Comparison of ENCODE assay signal across 1 cellular context in the genomic region with DNA sequence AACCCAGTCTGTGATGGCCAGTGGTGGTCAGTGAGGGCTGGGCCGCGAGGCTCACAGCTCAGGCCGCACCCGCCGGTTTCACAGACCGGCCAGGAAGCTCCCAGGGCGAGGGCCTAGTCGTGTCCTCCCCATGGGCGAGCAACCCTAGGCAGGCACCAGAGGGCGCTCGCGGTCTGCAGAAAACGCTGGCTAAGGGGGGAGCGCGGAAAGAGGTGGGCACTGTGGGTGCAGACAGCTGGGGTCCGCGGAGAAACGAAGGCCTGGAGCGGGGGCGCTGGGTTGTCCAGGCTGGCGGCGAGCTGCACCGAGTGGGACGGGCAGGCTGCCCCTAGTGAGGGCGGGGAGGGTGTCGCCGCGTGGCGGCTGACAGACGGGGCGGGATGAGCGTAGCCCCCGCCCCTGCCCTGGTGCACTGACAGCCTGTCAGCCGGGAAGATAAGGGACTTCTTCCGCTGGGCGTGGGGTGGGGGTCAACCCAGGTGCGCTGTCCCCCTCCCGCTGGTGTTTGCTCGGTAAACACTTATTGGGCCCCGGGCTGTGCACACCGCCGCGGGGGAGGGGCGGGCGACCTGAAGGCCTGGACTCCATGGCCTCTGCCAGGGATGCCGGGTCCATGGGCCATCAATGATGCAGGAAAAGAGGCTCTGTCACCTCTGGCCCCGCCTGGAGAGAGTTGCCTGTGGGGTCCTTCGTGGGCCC.
A peak's percentile ranks its signal among the peaks of the same experiment; 100 is the strongest.
TF ChIP-seq lines count a peak whose summit lies in the region.

No MANE protein-coding gene starts in this region.

TF ChIP-seq in HEK293, 187 proteins besides CTCF, POLR2A, EP300 and RAD21 (continued from another document):
- TF ChIP-seq, protein P1, sequence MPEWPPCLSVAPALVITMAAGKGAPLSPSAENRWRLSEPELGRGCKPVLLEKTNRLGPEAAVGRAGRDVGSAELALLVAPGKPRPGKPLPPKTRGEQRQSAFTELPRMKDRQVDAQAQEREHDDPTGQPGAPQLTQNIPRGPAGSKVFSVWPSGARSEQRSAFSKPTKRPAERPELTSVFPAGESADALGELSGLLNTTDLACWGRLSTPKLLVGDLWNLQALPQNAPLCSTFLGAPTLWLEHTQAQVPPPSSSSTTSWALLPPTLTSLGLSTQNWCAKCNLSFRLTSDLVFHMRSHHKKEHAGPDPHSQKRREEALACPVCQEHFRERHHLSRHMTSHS (tag by site-specific recombination; IDR thresholded peaks at IDR 0.05) = no peak
- TF ChIP-seq ZNF24 (tag by site-specific recombination; IDR thresholded peaks at IDR 0.05) (peak; percentile 29; the same call in 1 of the 2 replicates), ZSCAN30 (tag by site-specific recombination; IDR thresholded peaks at IDR 0.05) (peak; percentile 5; the same call in 1 of the 2 replicates), ZNF292 (tag by site-specific recombination; IDR thresholded peaks at IDR 0.05; ENCODE audit: borderline replicate concordance, low read depth) (no peak), ZNF391 (tag by site-specific recombination; IDR thresholded peaks at IDR 0.05; ENCODE audit: borderline replicate concordance, low read depth) (peak; percentile 67; the same call in 1 of the 2 replicates), ZNF701 (tag by site-specific recombination; IDR thresholded peaks at IDR 0.05) (no peak), ZFP41 (tag by site-specific recombination; IDR thresholded peaks at IDR 0.05; ENCODE audit: borderline replicate concordance) (no peak), ZNF248 (tag by site-specific recombination; IDR thresholded peaks at IDR 0.05) (no peak), ZIC2 (tag by site-specific recombination; IDR thresholded peaks at IDR 0.05) (peak; percentile 78)
- TF ChIP-seq, protein P2, sequence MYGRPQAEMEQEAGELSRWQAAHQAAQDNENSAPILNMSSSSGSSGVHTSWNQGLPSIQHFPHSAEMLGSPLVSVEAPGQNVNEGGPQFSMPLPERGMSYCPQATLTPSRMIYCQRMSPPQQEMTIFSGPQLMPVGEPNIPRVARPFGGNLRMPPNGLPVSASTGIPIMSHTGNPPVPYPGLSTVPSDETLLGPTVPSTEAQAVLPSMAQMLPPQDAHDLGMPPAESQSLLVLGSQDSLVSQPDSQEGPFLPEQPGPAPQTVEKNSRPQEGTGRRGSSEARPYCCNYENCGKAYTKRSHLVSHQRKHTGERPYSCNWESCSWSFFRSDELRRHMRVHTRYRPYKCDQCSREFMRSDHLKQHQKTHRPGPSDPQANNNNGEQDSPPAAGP (tag by site-specific recombination; IDR thresholded peaks at IDR 0.05) = peak; percentile 88; the same call in 1 of the 2 replicates
- TF ChIP-seq, protein P3, sequence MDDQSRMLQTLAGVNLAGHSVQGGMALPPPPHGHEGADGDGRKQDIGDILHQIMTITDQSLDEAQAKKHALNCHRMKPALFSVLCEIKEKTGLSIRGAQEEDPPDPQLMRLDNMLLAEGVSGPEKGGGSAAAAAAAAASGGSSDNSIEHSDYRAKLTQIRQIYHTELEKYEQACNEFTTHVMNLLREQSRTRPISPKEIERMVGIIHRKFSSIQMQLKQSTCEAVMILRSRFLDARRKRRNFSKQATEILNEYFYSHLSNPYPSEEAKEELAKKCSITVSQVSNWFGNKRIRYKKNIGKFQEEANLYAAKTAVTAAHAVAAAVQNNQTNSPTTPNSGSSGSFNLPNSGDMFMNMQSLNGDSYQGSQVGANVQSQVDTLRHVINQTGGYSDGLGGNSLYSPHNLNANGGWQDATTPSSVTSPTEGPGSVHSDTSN (CRISPR knock-in tag; IDR thresholded peaks at IDR 0.05) = peak; percentile 56; the same call in 1 of the 2 replicates
- TF ChIP-seq, protein P4, sequence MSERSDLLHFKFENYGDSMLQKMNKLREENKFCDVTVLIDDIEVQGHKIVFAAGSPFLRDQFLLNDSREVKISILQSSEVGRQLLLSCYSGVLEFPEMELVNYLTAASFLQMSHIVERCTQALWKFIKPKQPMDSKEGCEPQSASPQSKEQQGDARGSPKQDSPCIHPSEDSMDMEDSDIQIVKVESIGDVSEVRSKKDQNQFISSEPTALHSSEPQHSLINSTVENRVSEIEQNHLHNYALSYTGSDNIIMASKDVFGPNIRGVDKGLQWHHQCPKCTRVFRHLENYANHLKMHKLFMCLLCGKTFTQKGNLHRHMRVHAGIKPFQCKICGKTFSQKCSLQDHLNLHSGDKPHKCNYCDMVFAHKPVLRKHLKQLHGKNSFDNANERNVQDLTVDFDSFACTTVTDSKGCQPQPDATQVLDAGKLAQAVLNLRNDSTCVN (tag by site-specific recombination; optimal IDR thresholded peaks at IDR 0.05) = peak; percentile 55
- TF ChIP-seq, protein P5, sequence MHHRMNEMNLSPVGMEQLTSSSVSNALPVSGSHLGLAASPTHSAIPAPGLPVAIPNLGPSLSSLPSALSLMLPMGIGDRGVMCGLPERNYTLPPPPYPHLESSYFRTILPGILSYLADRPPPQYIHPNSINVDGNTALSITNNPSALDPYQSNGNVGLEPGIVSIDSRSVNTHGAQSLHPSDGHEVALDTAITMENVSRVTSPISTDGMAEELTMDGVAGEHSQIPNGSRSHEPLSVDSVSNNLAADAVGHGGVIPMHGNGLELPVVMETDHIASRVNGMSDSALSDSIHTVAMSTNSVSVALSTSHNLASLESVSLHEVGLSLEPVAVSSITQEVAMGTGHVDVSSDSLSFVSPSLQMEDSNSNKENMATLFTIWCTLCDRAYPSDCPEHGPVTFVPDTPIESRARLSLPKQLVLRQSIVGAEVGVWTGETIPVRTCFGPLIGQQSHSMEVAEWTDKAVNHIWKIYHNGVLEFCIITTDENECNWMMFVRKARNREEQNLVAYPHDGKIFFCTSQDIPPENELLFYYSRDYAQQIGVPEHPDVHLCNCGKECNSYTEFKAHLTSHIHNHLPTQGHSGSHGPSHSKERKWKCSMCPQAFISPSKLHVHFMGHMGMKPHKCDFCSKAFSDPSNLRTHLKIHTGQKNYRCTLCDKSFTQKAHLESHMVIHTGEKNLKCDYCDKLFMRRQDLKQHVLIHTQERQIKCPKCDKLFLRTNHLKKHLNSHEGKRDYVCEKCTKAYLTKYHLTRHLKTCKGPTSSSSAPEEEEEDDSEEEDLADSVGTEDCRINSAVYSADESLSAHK (tag by site-specific recombination; IDR thresholded peaks at IDR 0.05) = no peak; the same call in 1 of the 2 replicates
